ENCODE assay signal across 32 cellular contexts in the genomic region with DNA sequence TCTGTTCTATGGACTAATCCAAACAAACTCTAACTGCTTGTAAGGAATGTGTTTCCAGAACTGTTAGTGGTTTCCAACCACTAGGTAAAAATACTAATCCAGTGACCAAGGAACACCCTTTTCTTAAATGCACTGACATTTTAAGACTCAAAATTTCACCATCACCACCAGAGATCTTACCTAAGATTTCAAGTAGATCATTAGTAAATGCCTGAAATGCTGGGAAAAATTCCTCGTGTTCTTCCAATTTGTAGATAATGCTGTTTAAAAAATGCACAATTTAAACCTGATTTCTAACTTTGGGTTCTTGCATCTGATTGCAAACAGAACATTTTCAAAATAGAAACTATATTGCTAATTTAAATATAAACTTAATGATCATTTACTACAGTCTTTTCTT.
"Had no signal": no experiment of that assay in that cellular context is flagged by ENCODE, and none has a peak within 500 bp of the region (broad histone marks: within the 10 kb centered on the region; RNA-seq: fewer than 3 reads in every experiment).

No MANE protein-coding gene starts in this region.

- H3K36me3 ChIP-seq: adrenal gland, brain microvascular endothelial cell had no signal

- H3K27me3 ChIP-seq: adrenal gland, brain microvascular endothelial cell, Peyer's patch, SJSA1 had no signal

- H3K4me2 ChIP-seq: SK-N-SH had no signal

- H3K27ac ChIP-seq: adrenal gland, brain microvascular endothelial cell, Peyer's patch, SJSA1 had no signal

- ATAC-seq: activated CD4-positive, alpha-beta T cell treated with anti-CD3 and anti-CD28 coated beads for 36 hours; activated CD4-positive, CD25-positive, alpha-beta regulatory T cell treated with anti-CD3 and anti-CD28 coated beads, Interleukin-2, amount 50 U/mL, for 24 hours; activated CD8-positive, alpha-beta T cell treated with anti-CD3 and anti-CD28 coated beads, Interleukin-2, amount 10 ng/mL, durations not matched to agents 7 days and 5 days; activated naive CD4-positive, alpha-beta T cell treated with anti-CD3 and anti-CD28 coated beads, Interleukin-2, amount 50 U/mL, for 72 hours; activated T-cell treated with anti-CD3 and anti-CD28 coated beads, Interleukin-2, amount 50 U/mL, for 4 hours; PC-3; WTC11 had no signal

- H3K9ac ChIP-seq: SK-N-SH had no signal

- DNase-seq: activated CD4-positive, alpha-beta T cell treated with anti-CD3 and anti-CD28 coated beads for 36 hours; activated CD4-positive, alpha-beta T cell treated with anti-CD3 and anti-CD28 coated beads, Interleukin-2, amount 10 ng/mL, durations not matched to agents 7 days and 5 days; activated CD4-positive, alpha-beta T cell treated with anti-CD3 and anti-CD28 coated beads, Interleukin-2, amount 50 U/mL, for 48 hours; activated CD8-positive, alpha-beta T cell treated with anti-CD3 and anti-CD28 coated beads, Interleukin-2, amount 10 ng/mL, durations not matched to agents 7 days and 5 days; activated gamma-delta T cell treated with Interleukin-2 at 50 U/mL for 16 hours; activated naive CD4-positive, alpha-beta T cell treated with anti-CD3 and anti-CD28 coated beads for 36 hours; activated T-cell treated with anti-CD3 and anti-CD28 coated beads for 4 hours; activated T-cell treated with anti-CD3 and anti-CD28 coated beads, Interleukin-2, amount 50 U/mL, for 4 hours; adrenal gland; anterior cingulate cortex; brain microvascular endothelial cell; central memory CD4-positive, alpha-beta T cell; NCI-H1092 treated with DMSO at 0.1 percent for 48 hours; NCI-H1417; NCI-H146; NCI-H187; NCI-H2029 treated with DMSO at 0.1 percent for 48 hours; NCI-H2107; NCI-H2171; NCI-H510A; NCI-H526; NCI-H748 treated with DMSO at 0.1 percent for 48 hours; NK-92 treated with Interleukin-12 subunit alpha and Interleukin-12 subunit beta, amount 100 ng/mL, for 24 hours; PC-3; Peyer's patch; RPMI8226; SHP77 treated with DMSO at 0.1 percent for 48 hours; SK-N-SH had no signal

- H3K9me3 ChIP-seq: adrenal gland, Peyer's patch, SJSA1, SK-N-SH had no signal

- H3K4me1 ChIP-seq: Peyer's patch had no signal

- H3K4me3 ChIP-seq: adrenal gland, Peyer's patch, SJSA1 had no signal
